Comparison of ENCODE assay signal across 10 cellular contexts in genomic region chr12:108638141-108638823, GRCh38. TPM values are rescaled to one million over a fixed set of nuclear protein-coding genes. Genes with fewer than 3 reads are reported as not detected.
DNase-seq lines count a peak whose midpoint lies in the region; TF ChIP-seq lines count a peak whose summit lies in the region.
"Had no signal": no experiment of that assay in that cellular context is flagged by ENCODE, and none has a peak within 500 bp of the region (broad histone marks: within the 10 kb centered on the region; RNA-seq: fewer than 3 reads in every experiment).

No MANE protein-coding gene starts in this region.

- H3K9ac ChIP-seq in HUES64 (ENCODE audit: low read depth, low read length): peak overlapping the region; percentile 55

- intact Hi-C loops in stomach (cut with DNase I; ENCODE audit: low total_unique reads): no loop called here

- no peak for TF ChIP-seq POLR2A in stomach (IDR thresholded peaks at IDR 0.05)

- H3K4me1 ChIP-seq in HUES64 (ENCODE audit: insufficient read depth, low read length) (peaks cover 50% of the 10 kb centered on the region), stomach (peaks cover 0 to 62% (median 42%) of the 10 kb centered on the region in 4 donors)
- peaks cover 29% of the 10 kb centered on the region for H3K4me1 ChIP-seq in effector memory CD4-positive, alpha-beta T cell (ENCODE audit: control insufficient read depth, insufficient read depth, low read length, poor library complexity, severe bottlenecking)

- TF ChIP-seq CTCF in stomach (IDR thresholded peaks at IDR 0.05): no peak

- TF ChIP-seq EP300 in stomach (IDR thresholded peaks at IDR 0.05): no peak

- H3K27me3 ChIP-seq in HUES64 (ENCODE audit: insufficient read depth, low read length): no peaks in the 10 kb centered on the region
- no peaks in the 10 kb centered on the region for H3K27me3 ChIP-seq in layer of hippocampus (ENCODE audit: control insufficient read depth, insufficient read depth, low read length)
- peaks cover 0 to 23% (median 7%) of the 10 kb centered on the region in 3 donors for H3K27me3 ChIP-seq in stomach
- H3K27me3 ChIP-seq in effector memory CD4-positive, alpha-beta T cell (replicated peaks; ENCODE audit: control insufficient read depth, insufficient read depth, low read length, poor library complexity, severe bottlenecking): no peaks in the 10 kb centered on the region

- H3K27ac ChIP-seq in HUES64 (ENCODE audit: low read depth, low read length) (peak overlapping the region; percentile 93), layer of hippocampus (ENCODE audit: low read depth, low read length) (peak overlapping the region; percentile 88), stomach (peak overlapping the region in 3 of 5 donors; percentile 32 to 57 (median 40))
- H3K27ac ChIP-seq in effector memory CD4-positive, alpha-beta T cell (ENCODE audit: insufficient read depth, low read length, poor library complexity, severe bottlenecking): no peak overlapping the region
- H3K27ac ChIP-seq: epithelial cell of prostate had no signal

- DNase-seq in amygdala (lab: John Stamatoyannopoulos, UW) (peak in 53 of 56 donors; percentile 30 to 87 (median 72)), stomach (peak; percentile 22), NCI-H1417 treated with DMSO at 0.1 percent for 48 hours (lab: John Stamatoyannopoulos, UW) (no peak), T1000 (lab: John Stamatoyannopoulos, UW) (no peak)
- DNase-seq in effector memory CD4-positive, alpha-beta T cell: no peak
- DNase-seq in activated naive CD4-positive, alpha-beta T cell treated with Interleukin-2 at 50 U/mL for 16 hours: no peak

- H3K9me3 ChIP-seq in HUES64 (ENCODE audit: insufficient read depth, low read depth, low read length) (no peaks in the 10 kb centered on the region), stomach (no peaks in the 10 kb centered on the region)
- H3K9me3 ChIP-seq in effector memory CD4-positive, alpha-beta T cell (ENCODE audit: control insufficient read depth, low read length): no peaks in the 10 kb centered on the region

- 23% methylated on average over 18 of the region's 18 CpGs for WGBS in HUES64
- WGBS in stomach, 5 donors: 26 to 36% (median 31%) methylated on average over 16 to 18 of the region's 18 CpGs

- H3K36me3 ChIP-seq in HUES64 (ENCODE audit: insufficient read depth, low read length) (no peaks in the 10 kb centered on the region), stomach (no peaks in the 10 kb centered on the region)
- H3K36me3 ChIP-seq in effector memory CD4-positive, alpha-beta T cell (ENCODE audit: control insufficient read depth, insufficient read depth, low read length): no peaks in the 10 kb centered on the region

- H3K4me3 ChIP-seq in HUES64 (ENCODE audit: low read length) (peak overlapping the region; percentile 14; the same call in 1 of the 2 replicates), stomach (peak overlapping the region in 2 of 4 donors; percentile 5 to 9)
- no peak overlapping the region for H3K4me3 ChIP-seq in effector memory CD4-positive, alpha-beta T cell (ENCODE audit: insufficient read depth, low read depth, low read length, poor library complexity, severe bottlenecking)

RNA-seq across cellular contexts. Expression of gene SELPLG, which starts 4.6 kb away (rescaled TPM):
- not detected for polyA plus RNA-seq in HUES64 (2013, experiment 1 of 2)
- polyA plus RNA-seq in HUES64 (2013, experiment 2 of 2): not detected
- 1 to 10 TPM; 1.2 to 6.1 (median 2.4) TPM for total RNA-seq in stomach
- 1 to 10 TPM; 1.7 to 4.1 (median 3.5) TPM for polyA plus RNA-seq in stomach

RNA-seq across cellular contexts. Expression of gene TMEM119, which starts 40.4 kb away (rescaled TPM):
- polyA plus RNA-seq in HUES64 (2013, experiment 1 of 2): 1.1 TPM
- 1.8 TPM for polyA plus RNA-seq in HUES64 (2013, experiment 2 of 2)
- total RNA-seq in stomach: 10 to 100 TPM in 2 of 5 donors, under 1 TPM in 2, not detected in 1; 0.45 to 16.2 (median 6.0) TPM
- polyA plus RNA-seq in stomach: 10 to 100 TPM in 2 of 3 donors, 1 to 10 TPM in 1; 1.3 to 17.1 (median 14.8) TPM
- total RNA-seq: pulmonary artery endothelial cell had no signal

Comparison
In these comparisons a context has a peak if more than half of its experiments do, and no peak if none do; other contexts are left out.
1. DNase-seq: peak in amygdala (53 of 56) and stomach (single experiment); none in NCI-H1417 treated with DMSO at 0.1 percent for 48 hours (single experiment), effector memory CD4-positive, alpha-beta T cell (0 of 3), T1000 (single experiment) and activated naive CD4-positive, alpha-beta T cell treated with Interleukin-2 at 50 U/mL for 16 hours (single experiment).